ENCODE assay signal across 25 cellular contexts in genomic region chr2:12980817-12981216, GRCh38.
DNase-seq lines count a peak whose midpoint lies in the region; ATAC-seq, FAIRE-seq and TF ChIP-seq lines count a peak whose summit lies in the region.
"Had no signal": no experiment of that assay in that cellular context is flagged by ENCODE, and none has a peak within 500 bp of the region (broad histone marks: within the 10 kb centered on the region; RNA-seq: fewer than 3 reads in every experiment).

No MANE protein-coding gene starts in this region.

- DNase-seq in H1 (ENCODE audit: low read depth in 1 of 2, low spot score in 2 of 2) (no peak), kidney glomerular epithelial cell (lab: John Stamatoyannopoulos, UW) (peak; percentile 1), sciatic nerve (ENCODE audit: low spot score) (no peak), CD1c-positive myeloid dendritic cell (ENCODE audit: extremely low spot score) (no peak), WERI-Rb-1 (no peak), RWPE1 (ENCODE audit: low spot score) (no peak)
- DNase-seq: activated naive CD4-positive, alpha-beta T cell; activated T-cell treated with anti-CD3 and anti-CD28 coated beads, Interleukin-2, amount 50 U/mL, for 72 hours; adrenal gland; Calu3; effector CD8-positive, alpha-beta T cell; esophagus squamous epithelium; hippocampal formation; Karpas-422; kidney; lower lobe of right lung; NCI-H1436; NCI-H446; NCI-H82; RPMI8226; stimulated activated naive CD8-positive, alpha-beta T cell treated with anti-CD3 and anti-CD28 coated beads, Interleukin-15, Interleukin-2, amounts not matched to agents 100 U/mL and 50 U/mL, for 24 hours; testis had no signal

- no peak overlapping the region for H3K56ac ChIP-seq in H1 (replicated peaks; ENCODE audit: insufficient read length, low read depth, low read length)

- H2BK120ac ChIP-seq in H1 (replicated peaks; ENCODE audit: low read depth, low read length), result no peak overlapping the region

- H3K27ac ChIP-seq in H1 (ENCODE audit: low read depth, low read length) (no peak overlapping the region; the same call in 1 of the 2 replicates), WERI-Rb-1 (no peak overlapping the region), RWPE1 (no peak overlapping the region)
- H3K27ac ChIP-seq: adrenal gland, esophagus squamous epithelium, lower lobe of right lung, neutrophil, testis had no signal

- H3K23ac ChIP-seq in H1 (ENCODE audit: insufficient read length), result no peak overlapping the region

- no peak overlapping the region for H3K14ac ChIP-seq in H1 (ENCODE audit: insufficient read length)

- ATAC-seq in SK-N-SH treated with all-trans-retinoic acid at 6 μM for 48 hours, result no peak
- ATAC-seq in sciatic nerve, result peak; percentile 20
- ATAC-seq: activated T-cell treated with anti-CD3 and anti-CD28 coated beads, Interleukin-2, amount 50 U/mL, for 72 hours; lower lobe of right lung; stimulated activated naive CD8-positive, alpha-beta T cell treated with anti-CD3 and anti-CD28 coated beads, Interleukin-15, Interleukin-2, amounts not matched to agents 100 U/mL and 50 U/mL, for 24 hours had no signal

- H3K79me1 ChIP-seq in H1 (ENCODE audit: low read depth, low read length), result no peaks in the 10 kb centered on the region

- no peak overlapping the region for H2BK20ac ChIP-seq in H1 (ENCODE audit: low read length)

- no peak for TF ChIP-seq EP300 in H1 (IDR thresholded peaks at IDR 0.05; ENCODE audit: borderline replicate concordance in 1 of 2, low read depth in 2 of 2, low read length in 2 of 2)

- WGBS in H1 (ENCODE audit: extremely low coverage in 1 of 2, insufficient coverage in 1 of 2, insufficient read length in 1 of 2, insufficient replicate concordance in 2 of 2, low coverage in 1 of 2, low lambda C conversion rate in 2 of 2, missing lambda C conversion rate in 1 of 2), 2 experiments, result 87% methylated on average over 4 of the region's 4 CpGs; no CpG with 5 or more reads in 1 of the 2 experiments

- no peak for TF ChIP-seq POLR2A in H1 (IDR thresholded peaks at IDR 0.05; ENCODE audit: control extremely low read depth in 1 of 2, low read depth in 2 of 2, low read length in 2 of 2)

- H3K23me2 ChIP-seq in H1 (ENCODE audit: low read depth, low read length), result no peaks in the 10 kb centered on the region

- no peak overlapping the region for H2BK15ac ChIP-seq in H1 (ENCODE audit: low read length)

- no peaks in the 10 kb centered on the region for H4K20me1 ChIP-seq in H1 (replicated peaks in 1 of 2; ENCODE audit: control insufficient read depth in 1 of 2, insufficient read depth in 2 of 2, low read length in 2 of 2)

- no peaks in the 10 kb centered on the region for H3K79me2 ChIP-seq in H1 (ENCODE audit: control insufficient read depth in 1 of 2, insufficient read depth in 2 of 2, low read length in 2 of 2)

- no peak overlapping the region for H2AK5ac ChIP-seq in H1 (ENCODE audit: low read depth, low read length)

- POLR2A ChIA-PET in H1 (lab: Charles Lee; ENCODE audit: partially characterized antibody) (no interaction called here), RWPE1 (lab: Yijun Ruan, JAX; ENCODE audit: low non-redundant PET) (no interaction called here)

- peaks cover 0 to 2% (median 0%) of the 10 kb centered on the region in 4 experiments; a peak in 4 of 7 replicates for H3K4me1 ChIP-seq in H1 (replicated peaks in 1 of 4; ENCODE audit: control insufficient read depth in 3 of 4, insufficient read depth in 4 of 4, low read length in 3 of 4)
- H3K4me1 ChIP-seq: adrenal gland, lower lobe of right lung, testis had no signal

- 0 out of 4 replicates have a peak overlapping the region, but pooled peaks of 1 of the 2 experiments have one; percentile 21 for H3K4me2 ChIP-seq in H1 (ENCODE audit: insufficient read depth in 1 of 2, low read depth in 2 of 2, low read length in 2 of 2)

- no peak for TF ChIP-seq RAD21 in H1 (IDR thresholded peaks at IDR 0.05 in 1 of 2, conservative IDR thresholded peaks at IDR 0.05 in 1 of 2; ENCODE audit: low read depth in 2 of 2, low read length in 2 of 2)

- no peak for FAIRE-seq in H1 (lab: Jason Lieb, UNC)
- FAIRE-seq: frontal cortex, kidney had no signal

- H4K91ac ChIP-seq in H1 (replicated peaks; ENCODE audit: insufficient read length, low read length), result no peak overlapping the region

- H3K27me3 ChIP-seq in H1 (replicated peaks in 1 of 4; ENCODE audit: control insufficient read depth in 3 of 4, extremely low read depth in 1 of 4, insufficient read depth in 3 of 4, low read length in 3 of 4) (no peaks in the 10 kb centered on the region), WERI-Rb-1 (ENCODE audit: insufficient read depth, low read depth, severe bottlenecking) (no peaks in the 10 kb centered on the region)
- H3K27me3 ChIP-seq: adrenal gland, neutrophil, testis had no signal

- H4K8ac ChIP-seq in H1 (ENCODE audit: extremely low read depth, insufficient read depth, low read length), result no peak overlapping the region

- H3K9ac ChIP-seq in H1 (replicated peaks in 1 of 4; ENCODE audit: extremely low read depth in 1 of 4, low read depth in 3 of 4, low read length in 3 of 4), result no peak overlapping the region

- H3K9me3 ChIP-seq in H1 (ENCODE audit: insufficient read depth in 2 of 2, low read depth in 1 of 2, low read length in 1 of 2), result no peaks in the 10 kb centered on the region
- H3K9me3 ChIP-seq in WERI-Rb-1 (ENCODE audit: severe bottlenecking), result no peaks in the 10 kb centered on the region
- H3K9me3 ChIP-seq: adrenal gland, esophagus squamous epithelium, lower lobe of right lung, neutrophil, testis had no signal

- no peak overlapping the region for H4K5ac ChIP-seq in H1 (ENCODE audit: insufficient read length, low read depth, low read length)

- no peak overlapping the region for H3K4me3 ChIP-seq in H1 (ENCODE audit: extremely low read depth in 1 of 4, insufficient read depth in 2 of 4, low read depth in 3 of 4, low read length in 4 of 4)
- no peak overlapping the region for H3K4me3 ChIP-seq in WERI-Rb-1 (ENCODE audit: low read depth, low read length)
- H3K4me3 ChIP-seq: adrenal gland, esophagus squamous epithelium, lower lobe of right lung, testis had no signal

- TF ChIP-seq CTCF in H1 (IDR thresholded peaks at IDR 0.05; ENCODE audit: control extremely low read depth in 1 of 3, insufficient read depth in 1 of 3, low read depth in 1 of 3, low read length in 3 of 3) (no peak), WERI-Rb-1 (IDR thresholded peaks at IDR 0.05; ENCODE audit: low read depth, low read length) (no peak), RWPE1 (conservative IDR thresholded peaks at IDR 0.05; ENCODE audit: low read depth) (no peak)

- intact Hi-C loops in sciatic nerve (cut with DNase I), result no loop called here

- H2BK5ac ChIP-seq in H1 (ENCODE audit: low read depth, low read length), result no peak overlapping the region

- H3K36me3 ChIP-seq in H1 (ENCODE audit: control insufficient read depth in 2 of 4, insufficient read depth in 4 of 4, low read length in 3 of 4), result no peaks in the 10 kb centered on the region
- no peaks in the 10 kb centered on the region for H3K36me3 ChIP-seq in WERI-Rb-1
- H3K36me3 ChIP-seq: adrenal gland, esophagus squamous epithelium, lower lobe of right lung, neutrophil had no signal

- H3K4ac ChIP-seq in H1 (replicated peaks; ENCODE audit: insufficient read length, low read depth, low read length), result no peak overlapping the region

- H2BK12ac ChIP-seq in H1 (ENCODE audit: low read depth, low read length), result no peak overlapping the region

- CTCF ChIA-PET in H1 (lab: Charles Lee; ENCODE audit: partially characterized antibody), result interaction anchor here (0.7 to 1.4 kb wide), 5 partner anchors 11 to 654 kb away, joined by 3 to 5 read pairs (median 4); no protein-coding TSS in a partner anchor
- CTCF ChIA-PET in RWPE1 (lab: Yijun Ruan, JAX), result interaction anchor here (0.8 kb wide), 1 partner anchor 26 kb away, joined by 4 read pairs; no protein-coding TSS in a partner anchor

- H2AFZ ChIP-seq in H1 (ENCODE audit: low read length), result no peak overlapping the region

- H3K18ac ChIP-seq in H1 (ENCODE audit: extremely low read depth, low read length), result no peak overlapping the region

TF ChIP-seq in SK-N-SH treated with all-trans-retinoic acid at 6 μM for 48 hours, 23 proteins besides CTCF, POLR2A, EP300 and RAD21 (continues in another document):
- TF ChIP-seq ZFP30 (CRISPR knock-in tag; IDR thresholded peaks at IDR 0.05) (peak; percentile 13; the same call in 1 of the 2 replicates), ARNTL (CRISPR knock-in tag; IDR thresholded peaks at IDR 0.05; ENCODE audit: borderline replicate concordance, low read depth) (no peak)

TF ChIP-seq in H1, 55 proteins besides CTCF, POLR2A, EP300 and RAD21:
- TF ChIP-seq TEAD4 (IDR thresholded peaks at IDR 0.05; ENCODE audit: low read depth, low read length), result peak; percentile 95
- no peak for TF ChIP-seq EGR1 (IDR thresholded peaks at IDR 0.05; ENCODE audit: borderline replicate concordance, low read depth, low read length)
